In the genomic region with DNA sequence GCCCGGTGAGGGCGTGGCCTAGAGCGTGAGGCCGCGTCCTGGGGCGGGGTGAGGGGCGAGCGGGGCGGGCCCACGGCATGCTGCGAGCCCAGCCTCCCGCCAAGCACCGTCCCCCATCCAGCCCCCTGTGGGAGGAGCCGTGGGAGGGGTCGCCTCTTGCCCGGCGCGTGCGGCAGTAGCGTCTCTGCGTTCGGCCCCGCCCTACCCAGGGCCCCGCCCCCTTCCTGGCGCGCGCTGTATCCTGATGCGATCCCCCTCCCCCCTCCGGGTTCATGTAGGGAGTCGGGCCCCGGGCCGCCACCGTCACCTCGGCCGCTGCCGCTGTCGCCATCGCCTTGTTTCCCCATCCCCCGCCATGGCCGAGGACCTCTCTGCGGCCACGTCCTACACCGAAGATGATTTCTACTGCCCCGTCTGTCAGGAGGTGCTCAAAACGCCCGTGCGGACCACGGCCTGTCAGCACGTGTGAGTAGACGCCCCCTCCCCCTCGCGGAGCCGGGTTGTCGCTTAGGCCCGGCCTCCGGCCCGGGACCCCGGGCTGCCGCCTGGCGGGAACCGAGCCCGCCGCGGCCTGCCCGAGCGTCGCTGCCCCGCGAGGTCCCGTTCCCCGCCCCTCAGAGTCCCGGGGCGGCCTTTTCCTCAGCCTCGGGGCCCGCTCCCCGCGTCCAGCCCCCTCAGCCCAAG, we compare ENCODE assay signal across 8 cellular contexts. TPM values are rescaled to one million over a fixed set of nuclear protein-coding genes. Genes with fewer than 3 reads are reported as not detected.
DNase-seq lines count a peak whose midpoint lies in the region; ATAC-seq, FAIRE-seq and TF ChIP-seq lines count a peak whose summit lies in the region.

No MANE protein-coding gene starts in this region.

- no peaks in the 10 kb centered on the region for H3K9me3 ChIP-seq in H1 (ENCODE audit: insufficient read depth in 2 of 2, low read depth in 1 of 2, low read length in 1 of 2)

- H2BK20ac ChIP-seq in H1 (ENCODE audit: low read length) = no peak overlapping the region

- TF ChIP-seq RAD21 in H1 (IDR thresholded peaks at IDR 0.05 in 1 of 2, conservative IDR thresholded peaks at IDR 0.05 in 1 of 2; ENCODE audit: low read depth in 2 of 2, low read length in 2 of 2) = no peak

- H2AK5ac ChIP-seq in H1 (ENCODE audit: low read depth, low read length) = no peak overlapping the region

- H3K4me2 ChIP-seq in H1 (ENCODE audit: insufficient read depth in 1 of 2, low read depth in 2 of 2, low read length in 2 of 2) = peak overlapping the region; percentile 80 to 85

- 0 out of 3 replicates have a peak, but pooled peaks of 1 of the 2 experiments have one; percentile 3 for TF ChIP-seq EP300 in H1 (IDR thresholded peaks at IDR 0.05; ENCODE audit: borderline replicate concordance in 1 of 2, low read depth in 2 of 2, low read length in 2 of 2)

- H2AFZ ChIP-seq in H1 (ENCODE audit: low read length) = peak overlapping the region; percentile 72; the same call in 1 of the 2 replicates

- TF ChIP-seq CTCF in H1 (IDR thresholded peaks at IDR 0.05; ENCODE audit: control extremely low read depth in 1 of 3, insufficient read depth in 1 of 3, low read depth in 1 of 3, low read length in 3 of 3) = no peak

- H4K5ac ChIP-seq in H1 (ENCODE audit: insufficient read length, low read depth, low read length) = peak overlapping the region; percentile 17

- ATAC-seq in GM21367 (IDR thresholded peaks at IDR 0.05; ENCODE audit: unreplicated experiment) = peak; percentile 78
- peak; percentile 92 for ATAC-seq in activated CD8-positive, alpha-beta memory T cell treated with anti-CD3 and anti-CD28 coated beads, Interleukin-2, amount 10 ng/mL, durations not matched to agents 7 days and 5 days

- no peak overlapping the region for H2BK15ac ChIP-seq in H1 (ENCODE audit: low read length)

- H4K20me1 ChIP-seq in H1 (replicated peaks in 1 of 2; ENCODE audit: control insufficient read depth in 1 of 2, insufficient read depth in 2 of 2, low read length in 2 of 2) = peaks cover 6 to 11% of the 10 kb centered on the region in 2 experiments

- H3K14ac ChIP-seq in H1 (ENCODE audit: insufficient read length) = no peak overlapping the region

- POLR2A ChIA-PET in H1 (lab: Charles Lee; ENCODE audit: partially characterized antibody) = interaction anchor here (0.7 to 1.6 kb wide), 9 partner anchors 8 to 74 kb away, joined by 3 to 10 read pairs (median 4); a partner anchor contains a TSS

- H3K4me3 Mint-ChIP-seq in activated CD8-positive, alpha-beta memory T cell treated with anti-CD3 and anti-CD28 coated beads, Interleukin-2, amount 10 ng/mL, durations not matched to agents 7 days and 5 days = peak overlapping the region; percentile 97

- peak overlapping the region; percentile 84 to 92 (median 88) for H3K4me3 ChIP-seq in H1 (ENCODE audit: extremely low read depth in 1 of 4, insufficient read depth in 2 of 4, low read depth in 3 of 4, low read length in 4 of 4)

- peaks cover 8% of the 10 kb centered on the region for H3K79me1 ChIP-seq in H1 (ENCODE audit: low read depth, low read length)

- no peak overlapping the region for H3K23ac ChIP-seq in H1 (ENCODE audit: insufficient read length)

- CTCF ChIA-PET in activated CD8-positive, alpha-beta memory T cell treated with anti-CD3 and anti-CD28 coated beads, Interleukin-2, amount 10 ng/mL, durations not matched to agents 7 days and 5 days (lab: Charles Lee) = interaction anchor here (0.7 to 5.4 kb wide), 10 partner anchors 16 to 150 kb away, joined by 3 to 37 read pairs (median 4); a partner anchor contains a TSS
- CTCF ChIA-PET in H1 (lab: Charles Lee; ENCODE audit: partially characterized antibody) = no interaction called here

- peak overlapping the region; percentile 96 for H3K27ac Mint-ChIP-seq in activated CD8-positive, alpha-beta memory T cell treated with anti-CD3 and anti-CD28 coated beads, Interleukin-2, amount 10 ng/mL, durations not matched to agents 7 days and 5 days

- H3K27me3 ChIP-seq in H1 (replicated peaks in 1 of 4; ENCODE audit: control insufficient read depth in 3 of 4, extremely low read depth in 1 of 4, insufficient read depth in 3 of 4, low read length in 3 of 4) = no peaks in the 10 kb centered on the region

- peaks cover 35% of the 10 kb centered on the region for H3K36me3 Mint-ChIP-seq in activated CD8-positive, alpha-beta memory T cell treated with anti-CD3 and anti-CD28 coated beads, Interleukin-2, amount 10 ng/mL, durations not matched to agents 7 days and 5 days

- H3K4ac ChIP-seq in H1 (replicated peaks; ENCODE audit: insufficient read length, low read depth, low read length) = no peak overlapping the region

- peak overlapping the region; percentile 52 to 91 (median 86) for H3K9ac ChIP-seq in H1 (replicated peaks in 1 of 4; ENCODE audit: extremely low read depth in 1 of 4, low read depth in 3 of 4, low read length in 3 of 4)

- H3K23me2 ChIP-seq in H1 (ENCODE audit: low read depth, low read length) = peaks cover 5% of the 10 kb centered on the region; the same call in 1 of the 2 replicates

- H2BK5ac ChIP-seq in H1 (ENCODE audit: low read depth, low read length) = peak overlapping the region; percentile 97

- peak; percentile 32 to 82 for TF ChIP-seq POLR2A in H1 (IDR thresholded peaks at IDR 0.05; ENCODE audit: control extremely low read depth in 1 of 2, low read depth in 2 of 2, low read length in 2 of 2)

- 1% methylated on average over 22 of the region's 77 CpGs; no CpG with 5 or more reads in 1 of the 2 experiments for WGBS in H1 (ENCODE audit: extremely low coverage in 1 of 2, insufficient coverage in 1 of 2, insufficient read length in 1 of 2, insufficient replicate concordance in 2 of 2, low coverage in 1 of 2, low lambda C conversion rate in 2 of 2, missing lambda C conversion rate in 1 of 2), 2 experiments

- peak overlapping the region; percentile 74 for H3K27ac ChIP-seq in H1 (ENCODE audit: low read depth, low read length)

- no peaks in the 10 kb centered on the region for H3K9me3 Mint-ChIP-seq in activated CD8-positive, alpha-beta memory T cell treated with anti-CD3 and anti-CD28 coated beads, Interleukin-2, amount 10 ng/mL, durations not matched to agents 7 days and 5 days (ENCODE audit: low read depth)

- FAIRE-seq in H1 (lab: Jason Lieb, UNC) = no peak

- peaks cover 0 to 3% (median 3%) of the 10 kb centered on the region in 4 experiments; a peak in 3 of 7 replicates for H3K4me1 ChIP-seq in H1 (replicated peaks in 1 of 4; ENCODE audit: control insufficient read depth in 3 of 4, insufficient read depth in 4 of 4, low read length in 3 of 4)

- peak overlapping the region; percentile 82; the same call in 1 of the 2 replicates for H4K8ac ChIP-seq in H1 (ENCODE audit: extremely low read depth, insufficient read depth, low read length)

- DNase-seq in COR-L47 (lab: John Stamatoyannopoulos, UW) (peak; percentile 98), HT1080 (ENCODE audit: low read depth) (peak; percentile 92), NOMO-1 (lab: John Stamatoyannopoulos, UW; ENCODE audit: unreplicated experiment in 2 of 2) (peak; percentile 94 to 99), H1 (ENCODE audit: low read depth in 1 of 2, low spot score in 2 of 2) (peak; percentile 89 to 99), mesenteric fat pad (ENCODE audit: low spot score) (peak; percentile 100)
- peak; percentile 99 for DNase-seq in activated CD8-positive, alpha-beta memory T cell treated with anti-CD3 and anti-CD28 coated beads, Interleukin-2, amount 10 ng/mL, durations not matched to agents 7 days and 5 days
- peak; percentile 99 for DNase-seq in stimulated activated CD8-positive, alpha-beta memory T cell treated with anti-CD3 and anti-CD28 coated beads, Interleukin-15, amount 100 ng/mL, for 1 hour (ENCODE audit: low read depth)

- peaks cover 23 to 45% of the 10 kb centered on the region in 2 experiments for H3K79me2 ChIP-seq in H1 (ENCODE audit: control insufficient read depth in 1 of 2, insufficient read depth in 2 of 2, low read length in 2 of 2)

- H3K27me3 Mint-ChIP-seq in activated CD8-positive, alpha-beta memory T cell treated with anti-CD3 and anti-CD28 coated beads, Interleukin-2, amount 10 ng/mL, durations not matched to agents 7 days and 5 days = no peaks in the 10 kb centered on the region

- peak overlapping the region; percentile 96; the same call in 1 of the 2 replicates for H3K18ac ChIP-seq in H1 (ENCODE audit: extremely low read depth, low read length)

- no peak overlapping the region for H2BK120ac ChIP-seq in H1 (replicated peaks; ENCODE audit: low read depth, low read length)

- H3K4me1 Mint-ChIP-seq in activated CD8-positive, alpha-beta memory T cell treated with anti-CD3 and anti-CD28 coated beads, Interleukin-2, amount 10 ng/mL, durations not matched to agents 7 days and 5 days = peaks cover 40% of the 10 kb centered on the region

- H2BK12ac ChIP-seq in H1 (ENCODE audit: low read depth, low read length) = peak overlapping the region; percentile 93; the same call in 1 of the 2 replicates

- peak overlapping the region; percentile 52 for H4K91ac ChIP-seq in H1 (replicated peaks; ENCODE audit: insufficient read length, low read length)

- no peak overlapping the region for H3K56ac ChIP-seq in H1 (replicated peaks; ENCODE audit: insufficient read length, low read depth, low read length)

- peaks cover 0 to 10% (median 0%) of the 10 kb centered on the region in 4 experiments; a peak in 1 of 8 replicates for H3K36me3 ChIP-seq in H1 (ENCODE audit: control insufficient read depth in 2 of 4, insufficient read depth in 4 of 4, low read length in 3 of 4)

TF ChIP-seq in H1, 55 proteins besides CTCF, POLR2A, EP300 and RAD21 (continues in another document):
- peak; percentile 84; the same call in 1 of the 2 replicates for TF ChIP-seq KDM1A (IDR thresholded peaks at IDR 0.05; ENCODE audit: borderline replicate concordance, low read length)
- peak; percentile 85 for TF ChIP-seq PHF8 (conservative IDR thresholded peaks at IDR 0.05; ENCODE audit: low read depth, low read length)
- peak; percentile 72 for TF ChIP-seq TBP (IDR thresholded peaks at IDR 0.05; ENCODE audit: low read depth, low read length)
- no peak for TF ChIP-seq KDM5A (IDR thresholded peaks at IDR 0.05; ENCODE audit: low read length)

RNA-seq across cellular contexts. Expression of a gene that starts 0.9 kb away (rescaled TPM):
- 52.9 and 66.3 TPM in 2 replicates for total RNA-seq in HT1080 (2014; rRNA removed; shearing (Covaris generic))
- 57.4 and 68.4 TPM in 2 replicates for polyA plus RNA-seq in HT1080 (2015; cell fraction: cytosol; rRNA removed)
- polyA plus RNA-seq in HT1080 (2015; cell fraction: nucleus; rRNA removed) = 44.5 and 63.1 TPM in 2 replicates
- 10 to 100 TPM; 62.1 to 72.9 TPM for total RNA-seq in activated CD8-positive, alpha-beta memory T cell treated with anti-CD3 and anti-CD28 coated beads, Interleukin-2, amount 10 ng/mL, durations not matched to agents 7 days and 5 days
- total RNA-seq in H1 (2021; fragmentation: NEBNext Ultra II Directional; extraction: Animal tissue kit (Norgen Biotek cat#: 25700)) = 91.3 and 109 TPM in 2 replicates
- polyA plus RNA-seq in H1 (2011; rRNA removed) = 29.2 and 43.1 TPM in 2 replicates
- polyA plus RNA-seq in H1 (2011; cell fraction: cytosol; rRNA removed) = 46.0 TPM
- polyA plus RNA-seq in H1 (2011; cell fraction: nucleus; rRNA removed) = 95.6 TPM
- 43.0 to 61.9 TPM (median 57.7 TPM) in 4 replicates for polyA plus RNA-seq in H1 (2012, experiment 1 of 2)
- polyA plus RNA-seq in H1 (2012, experiment 2 of 2) = 2.9 TPM
- 45.1 TPM for polyA plus RNA-seq in H1 (2013, experiment 1 of 2)
- 45.0 TPM for polyA plus RNA-seq in H1 (2013, experiment 2 of 2)
- polyA minus RNA-seq in H1 (2011; rRNA and poly(A)+ RNA removed) = 48.2 and 68.1 TPM in 2 replicates
- polyA minus RNA-seq in H1 (2011; cell fraction: cytosol; rRNA and poly(A)+ RNA removed) = 139 TPM
- polyA minus RNA-seq in H1 (2011; cell fraction: nucleus; rRNA and poly(A)+ RNA removed) = 76.3 TPM
- 23.0 TPM for total RNA-seq in mesenteric fat pad

Comparison
In these comparisons a context has a peak if more than half of its experiments do, and no peak if none do; other contexts are left out.
1. Peak in every context shown above with its lines: DNase-seq, ATAC-seq, H3K4me3 ChIP-seq and H3K27ac ChIP-seq.